1 cellular context compared by ENCODE assay signal in genomic region chr19:43723588-43723987, GRCh38.
TF ChIP-seq lines count a peak whose summit lies in the region.

No MANE protein-coding gene starts in this region.

TF ChIP-seq in endothelial cell of umbilical vein, 7 proteins besides CTCF, POLR2A, EP300 and RAD21:
- TF ChIP-seq POLR2AphosphoS5 (IDR thresholded peaks at IDR 0.05; ENCODE audit: insufficient read depth, low read depth, low read length) (no peak), MAX (IDR thresholded peaks at IDR 0.05; ENCODE audit: insufficient read depth, insufficient read length) (no peak), JUN (IDR thresholded peaks at IDR 0.05; ENCODE audit: borderline replicate concordance, insufficient read depth, insufficient read length, low read depth) (no peak), EZH2 (IDR thresholded peaks at IDR 0.05; ENCODE audit: borderline replicate concordance, low read depth, low read length, severe bottlenecking) (no peak), FOS (IDR thresholded peaks at IDR 0.05; ENCODE audit: borderline replicate concordance, insufficient read depth, low read length) (no peak), GATA2 (IDR thresholded peaks at IDR 0.05; ENCODE audit: insufficient read depth, insufficient read length, low read depth, low read length) (no peak)
